In the genomic region with DNA sequence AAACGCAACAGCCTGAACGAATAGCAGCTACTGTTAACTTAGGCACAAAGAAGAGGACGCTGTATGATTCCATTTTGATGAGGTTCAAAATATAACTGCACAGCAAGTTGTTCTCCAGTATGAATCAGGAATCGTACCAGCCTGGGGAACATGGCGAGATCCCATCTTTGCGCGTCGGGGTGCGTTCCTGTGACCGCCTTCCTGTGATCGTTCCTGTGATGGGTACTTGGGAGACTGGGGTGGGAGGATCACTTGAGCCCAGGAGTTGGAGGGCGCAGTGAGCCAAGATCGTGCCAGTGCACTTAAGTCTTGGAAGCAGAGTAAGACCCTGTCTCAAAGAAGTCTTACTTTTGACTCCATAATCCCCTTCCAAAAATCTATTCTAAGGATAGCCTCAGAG, we compare ENCODE assay signal across 8 cellular contexts. TPM values are rescaled to one million over a fixed set of nuclear protein-coding genes. Genes with fewer than 3 reads are reported as not detected.
DNase-seq lines count a peak whose midpoint lies in the region; ATAC-seq and TF ChIP-seq lines count a peak whose summit lies in the region.

No MANE protein-coding gene starts in this region.

- peaks cover 1% of the 10 kb centered on the region for H3K36me3 Mint-ChIP-seq in IgD-negative memory B cell

- H3K9me3 ChIP-seq in BE2C (no peaks in the 10 kb centered on the region), body of pancreas (no peaks in the 10 kb centered on the region), muscle layer of colon (ENCODE audit: low read length) (no peaks in the 10 kb centered on the region)

- ATAC-seq in body of pancreas (no peak), HG03280 (IDR thresholded peaks at IDR 0.05; ENCODE audit: unreplicated experiment) (no peak)

- TF ChIP-seq CTCF in BE2C (IDR thresholded peaks at IDR 0.05; ENCODE audit: low read depth, low read length) (no peak), body of pancreas (IDR thresholded peaks at IDR 0.05) (no peak)

- H3K36me3 ChIP-seq in BE2C (no peaks in the 10 kb centered on the region), body of pancreas (replicated peaks in 1 of 2; ENCODE audit: insufficient read depth in 1 of 2, low read depth in 2 of 2) (no peaks in the 10 kb centered on the region), muscle layer of colon (ENCODE audit: insufficient read depth, low read length) (no peaks in the 10 kb centered on the region)

- H3K27me3 ChIP-seq in BE2C (no peaks in the 10 kb centered on the region), body of pancreas (no peaks in the 10 kb centered on the region), muscle layer of colon (ENCODE audit: control insufficient read depth in 1 of 2, insufficient read depth in 2 of 2, low read length in 2 of 2) (no peaks in the 10 kb centered on the region)

- H3K27me3 Mint-ChIP-seq in IgD-negative memory B cell, result peaks cover 2% of the 10 kb centered on the region

- DNase-seq in BE2C, result no peak
- DNase-seq in body of pancreas, result no peak
- no peak for DNase-seq in activated CD4-positive, CD25-positive, alpha-beta regulatory T cell treated with anti-CD3 and anti-CD28 coated beads, Interleukin-2, amount 50 U/mL, for 72 hours
- no peak for DNase-seq in AG08396 (ENCODE audit: low spot score)
- no peak for DNase-seq in SHP77 (lab: John Stamatoyannopoulos, UW)

- no peaks in the 10 kb centered on the region for H3K4me1 ChIP-seq in BE2C
- peaks cover 36% of the 10 kb centered on the region for H3K4me1 ChIP-seq in body of pancreas
- peaks cover 4% of the 10 kb centered on the region for H3K4me1 ChIP-seq in muscle layer of colon (ENCODE audit: insufficient read depth, low read length)

- H3K27ac ChIP-seq in body of pancreas (peak overlapping the region; percentile 94 to 96 (median 94)), muscle layer of colon (ENCODE audit: low read depth, low read length) (no peak overlapping the region)

- intact Hi-C loops in body of pancreas (cut with DNase I), result no loop called here

- no peak for TF ChIP-seq POLR2A in body of pancreas (IDR thresholded peaks at IDR 0.05)

- H3K9ac ChIP-seq in muscle layer of colon (ENCODE audit: low read length), result peak overlapping the region; percentile 98

- H3K4me3 ChIP-seq in BE2C (ENCODE audit: low read depth, low read length) (peak overlapping the region; percentile 86), body of pancreas (no peak overlapping the region), muscle layer of colon (ENCODE audit: low read depth in 1 of 2, low read length in 2 of 2) (peak overlapping the region; percentile 84 to 88)

- WGBS in body of pancreas, 2 donors, result 75 to 82% methylated on average over 13 of the region's 13 CpGs

- H3K27ac Mint-ChIP-seq in IgD-negative memory B cell, result peak overlapping the region in 2 of 3 donors; percentile 95 to 98

- H3K9me3 Mint-ChIP-seq in IgD-negative memory B cell, result no peaks in the 10 kb centered on the region

- H3K4me1 Mint-ChIP-seq in IgD-negative memory B cell, result peaks cover 18 to 31% (median 30%) of the 10 kb centered on the region in 3 donors

- H3K4me3 Mint-ChIP-seq in IgD-negative memory B cell, result peak overlapping the region; percentile 96 to 99 (median 98)

RNA-seq across cellular contexts. Expression of gene WDR33, which starts 1.0 kb away (rescaled TPM):
- 14.6 TPM for polyA plus RNA-seq in BE2C (2012; ENCODE audit: insufficient read depth, insufficient read length, low read depth)
- 39.5 TPM for polyA plus RNA-seq in IgD-negative memory B cell
- 10 to 100 TPM; 31.6 to 37.1 TPM for total RNA-seq in body of pancreas

RNA-seq across cellular contexts. Expression of gene POLR2D, which starts 46.0 kb away (rescaled TPM):
- 24.7 TPM for polyA plus RNA-seq in BE2C (2012; ENCODE audit: insufficient read depth, insufficient read length, low read depth)
- 42.7 TPM for polyA plus RNA-seq in IgD-negative memory B cell
- total RNA-seq in body of pancreas, result 1 to 10 TPM; 4.6 to 7.5 TPM

Comparison
In these comparisons a context has a peak if more than half of its experiments do, and no peak if none do; other contexts are left out.
1. H3K4me3 ChIP-seq: peak in BE2C (single experiment) and muscle layer of colon (2 of 2); none in body of pancreas (0 of 2).